ENCODE assay signal across 8 cellular contexts in the genomic region with DNA sequence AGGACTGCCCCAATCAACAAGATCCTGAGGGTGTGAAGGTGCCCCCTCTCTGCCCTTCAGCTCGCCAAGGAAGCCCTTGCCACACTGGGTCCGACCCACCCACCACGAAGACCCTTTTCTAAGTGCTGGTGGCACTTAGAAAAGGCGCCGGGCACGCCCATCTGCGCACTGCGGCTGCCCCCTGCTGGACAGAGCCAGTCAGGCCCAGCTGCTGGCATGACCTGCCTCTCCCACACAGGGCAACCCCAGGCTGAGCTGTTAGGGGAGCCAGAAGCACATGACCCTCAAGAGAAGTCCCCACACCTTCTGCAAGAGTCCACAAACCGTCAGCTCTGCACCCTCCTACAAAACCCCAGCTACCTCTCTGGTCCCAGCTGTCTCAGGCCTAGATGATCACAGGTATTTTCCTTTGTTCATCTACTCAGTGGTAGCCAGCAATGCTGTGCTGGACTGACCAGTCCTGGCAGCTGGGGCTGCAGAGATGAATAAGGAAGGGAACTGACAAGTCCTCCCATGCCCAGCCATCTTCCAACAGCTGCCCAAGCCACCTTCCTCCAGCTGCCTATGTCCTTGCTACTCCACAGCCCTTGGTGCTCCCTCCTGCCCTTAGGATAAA. TPM values are rescaled to one million over a fixed set of nuclear protein-coding genes. Genes with fewer than 3 reads are reported as not detected.
A peak's percentile ranks its signal among the peaks of the same experiment; 100 is the strongest.
DNase-seq lines count a peak whose midpoint lies in the region; ATAC-seq, FAIRE-seq and TF ChIP-seq lines count a peak whose summit lies in the region.

No MANE protein-coding gene starts in this region.

- DNase-seq in H7 = peak; percentile 93
- peak; percentile 70 for DNase-seq in NCI-H69 (lab: John Stamatoyannopoulos, UW)
- peak; percentile 26 to 62 (median 50) for DNase-seq in activated CD8-positive, alpha-beta memory T cell treated with anti-CD3 and anti-CD28 coated beads for 48 hours (ENCODE audit: low read depth in 2 of 3, low spot score in 2 of 3)
- DNase-seq in endothelial cell of umbilical vein (ENCODE audit: low read depth, low spot score) = peak; percentile 48
- peak; percentile 65 for DNase-seq in myocyte (ENCODE audit: low read depth)
- DNase-seq in stimulated activated CD8-positive, alpha-beta memory T cell treated with anti-CD3 and anti-CD28 coated beads, Interleukin-7, amount 100 ng/mL, for 4 hours (ENCODE audit: low read depth in 2 of 2) = peak; percentile 36 to 52

- no peak for TF ChIP-seq POLR2A in endothelial cell of umbilical vein (IDR thresholded peaks at IDR 0.05; ENCODE audit: low read depth, low read length)

- H3K9me3 ChIP-seq in endothelial cell of umbilical vein (replicated peaks; ENCODE audit: control insufficient read depth, insufficient read depth, low read length) = no peaks in the 10 kb centered on the region

- H3K4me3 ChIP-seq in H7 (ENCODE audit: insufficient read depth, low read depth, low read length) (no peak overlapping the region), endothelial cell of umbilical vein (replicated peaks in 1 of 3; ENCODE audit: insufficient read depth in 1 of 3, low read depth in 1 of 3, low read length in 3 of 3) (no peak overlapping the region)

- ATAC-seq in HG03442 (IDR thresholded peaks at IDR 0.05; ENCODE audit: unreplicated experiment) = no peak

- H3K79me2 ChIP-seq in endothelial cell of umbilical vein (ENCODE audit: control insufficient read depth, insufficient read depth, low read length) = no peaks in the 10 kb centered on the region

- H3K27me3 ChIP-seq in H7 (ENCODE audit: control insufficient read depth, insufficient read depth, low read length) (peaks cover 2% of the 10 kb centered on the region), endothelial cell of umbilical vein (ENCODE audit: control insufficient read depth in 2 of 2, insufficient read depth in 2 of 2, low read length in 2 of 2) (no peaks in the 10 kb centered on the region)

- intact Hi-C loops in endothelial cell of umbilical vein (cut with micrococcal nuclease) = loop anchor here (1.0 to 10.0 kb wide), 5 partner anchors 110 to 881 kb away; no protein-coding TSS in a partner anchor

- H2AFZ ChIP-seq in endothelial cell of umbilical vein (ENCODE audit: low read depth, low read length) = no peak overlapping the region

- FAIRE-seq in endothelial cell of umbilical vein (lab: Jason Lieb, UNC) = peak; percentile 77

- H3K4me2 ChIP-seq in endothelial cell of umbilical vein (ENCODE audit: insufficient read depth, low read length) = no peak overlapping the region

- dilution Hi-C loops in endothelial cell of umbilical vein (cut with MboI; ENCODE audit: extremely low pct_ligation_motif_present, low sequenced_read_pairs) = no loop called here

- no peaks in the 10 kb centered on the region for H4K20me1 ChIP-seq in endothelial cell of umbilical vein (replicated peaks; ENCODE audit: control insufficient read depth, extremely low read depth, insufficient read depth, low read length)

- H3K27ac ChIP-seq in C4-2B (no peak overlapping the region), endothelial cell of umbilical vein (ENCODE audit: insufficient read depth, low read depth, low read length) (no peak overlapping the region)

- H3K36me3 ChIP-seq in H7 (replicated peaks; ENCODE audit: control insufficient read depth, insufficient read depth, low read length) (no peaks in the 10 kb centered on the region), endothelial cell of umbilical vein (ENCODE audit: control insufficient read depth in 2 of 2, extremely low read depth in 1 of 2, insufficient read depth in 2 of 2, low read length in 2 of 2) (no peaks in the 10 kb centered on the region)

- peak; percentile 98 for TF ChIP-seq CTCF in C4-2B (conservative IDR thresholded peaks at IDR 0.05)
- peak; percentile 93 to 99 for TF ChIP-seq CTCF in endothelial cell of umbilical vein (IDR thresholded peaks at IDR 0.05; ENCODE audit: extremely low read depth in 1 of 2, insufficient read depth in 1 of 2, low read depth in 1 of 2, low read length in 2 of 2)

- POLR2A ChIA-PET in endothelial cell of umbilical vein (lab: Charles Lee) = no interaction called here

- H3K9me1 ChIP-seq in endothelial cell of umbilical vein (replicated peaks; ENCODE audit: control insufficient read depth, extremely low read depth, insufficient read depth, low read length) = no peaks in the 10 kb centered on the region

- no TSS peak for BruUV-seq in endothelial cell of umbilical vein (replicated peaks; lab: Mats Ljungman, UMichigan)

- CTCF ChIA-PET in endothelial cell of umbilical vein (lab: Charles Lee) = interaction anchor here (0.6 to 4.6 kb wide), 26 partner anchors 10 to 918 kb away, joined by 3 to 72 read pairs (median 5); no protein-coding TSS in a partner anchor

- H3K4me1 ChIP-seq in endothelial cell of umbilical vein (ENCODE audit: control insufficient read depth, extremely low read depth, insufficient read depth, low read length) = no peaks in the 10 kb centered on the region

- H3K9ac ChIP-seq in endothelial cell of umbilical vein (replicated peaks; ENCODE audit: extremely low read depth, insufficient read depth, low read length) = no peak overlapping the region

TF ChIP-seq in endothelial cell of umbilical vein, 7 proteins besides CTCF, POLR2A, EP300 and RAD21:
- TF ChIP-seq JUN (IDR thresholded peaks at IDR 0.05; ENCODE audit: borderline replicate concordance, insufficient read depth, insufficient read length, low read depth) = no peak

RNA-seq across cellular contexts. Expression of gene ZC3H12A, which starts 40.0 kb away (rescaled TPM):
- total RNA-seq in H7 (2014; rRNA removed; shearing (Covaris generic)) = 11.0 and 12.3 TPM in 2 replicates
- total RNA-seq in endothelial cell of umbilical vein (6.3 and 7.5 TPM in 2 replicates), myocyte (6.5 and 7.3 TPM in 2 replicates)
- polyA plus RNA-seq in endothelial cell of umbilical vein = 9.4 and 12.9 TPM in 2 replicates
- 5.1 and 8.2 TPM in 2 replicates for polyA plus RNA-seq in endothelial cell of umbilical vein (2011; cell fraction: cytosol; rRNA removed)
- 13.2 and 14.1 TPM in 2 replicates for polyA plus RNA-seq in endothelial cell of umbilical vein (2011; cell fraction: nucleus; rRNA removed)
- polyA plus RNA-seq in endothelial cell of umbilical vein (2012) = 3.3 and 3.4 TPM in 2 replicates
- polyA minus RNA-seq in endothelial cell of umbilical vein = 5.2 and 6.1 TPM in 2 replicates
- polyA minus RNA-seq in endothelial cell of umbilical vein (2011; cell fraction: cytosol; rRNA and poly(A)+ RNA removed) = 16.2 TPM
- 7.2 and 10.9 TPM in 2 replicates for polyA minus RNA-seq in endothelial cell of umbilical vein (2011; cell fraction: nucleus; rRNA and poly(A)+ RNA removed)
- 9.3 TPM for polyA plus RNA-seq in myocyte (2012)
